1 cellular context compared by ENCODE assay signal in genomic region chr20:34580588-34580940, GRCh38.
TF ChIP-seq lines count a peak whose summit lies in the region.

No MANE protein-coding gene starts in this region.

TF ChIP-seq in IMR-90, 13 proteins besides CTCF, POLR2A, EP300 and RAD21 (continued from another document):
- TF ChIP-seq RCOR1 (IDR thresholded peaks at IDR 0.05; ENCODE audit: insufficient replicate concordance, low read length) (no peak), CHD1 (IDR thresholded peaks at IDR 0.05; ENCODE audit: low read depth, low read length) (no peak), CEBPB (IDR thresholded peaks at IDR 0.05; ENCODE audit: low read depth, low read length) (no peak), RFX5 (IDR thresholded peaks at IDR 0.05; ENCODE audit: low read depth, low read length) (no peak), NFE2L2 (IDR thresholded peaks at IDR 0.05; ENCODE audit: low read depth, low read length) (no peak), MXI1 (IDR thresholded peaks at IDR 0.05; ENCODE audit: borderline replicate concordance, low read depth, low read length) (no peak)
TF ChIP-seq in IMR-90: peak in this region for 0.
